In genomic region chr1:165224504-165224903, GRCh38 we compare ENCODE assay signal across 27 cellular contexts.
"Had no signal": no experiment of that assay in that cellular context is flagged by ENCODE, and none has a peak within 500 bp of the region (broad histone marks: within the 10 kb centered on the region; RNA-seq: fewer than 3 reads in every experiment).

No MANE protein-coding gene starts in this region.

- H3K27me3 ChIP-seq: colonic mucosa, gastrocnemius medialis, heart left ventricle had no signal

- H3K27ac ChIP-seq: colonic mucosa, coronary artery, dorsolateral prefrontal cortex, epithelial cell of prostate, esophagus muscularis mucosa, esophagus squamous epithelium, foreskin keratinocyte, gastrocnemius medialis, gastroesophageal sphincter, heart left ventricle, heart right ventricle had no signal

- ATAC-seq: effector memory CD8-positive, alpha-beta T cell; esophagus mucosa; foreskin keratinocyte; gastrocnemius medialis; gastroesophageal sphincter; heart left ventricle had no signal

- FAIRE-seq: colon, endometrium, endothelial cell of umbilical vein, frontal cortex had no signal

- H3K4me3 ChIP-seq: colonic mucosa, coronary artery, dorsolateral prefrontal cortex, esophagus muscularis mucosa, esophagus squamous epithelium, gastrocnemius medialis, gastroesophageal sphincter, heart left ventricle, heart right ventricle had no signal

- H3K4me1 ChIP-seq: colonic mucosa, esophagus muscularis mucosa, foreskin keratinocyte, gastrocnemius medialis, gastroesophageal sphincter, heart right ventricle had no signal

- H3K36me3 ChIP-seq: colonic mucosa, esophagus muscularis mucosa, esophagus squamous epithelium, gastrocnemius medialis, gastroesophageal sphincter, heart left ventricle, heart right ventricle had no signal

- DNase-seq: colonic mucosa; cortex of kidney; dermis blood vessel endothelial cell; dorsolateral prefrontal cortex; effector CD4-positive, alpha-beta T cell; effector CD8-positive, alpha-beta T cell; effector memory CD4-positive, alpha-beta T cell; effector memory CD8-positive, alpha-beta T cell; endodermal cell; erythroblast; esophagus squamous epithelium; foreskin fibroblast; foreskin keratinocyte; foreskin melanocyte; gastrocnemius medialis; glutamatergic neuron; heart left ventricle; heart right ventricle had no signal

- H3K9me3 ChIP-seq: colonic mucosa, esophagus muscularis mucosa, esophagus squamous epithelium, gastrocnemius medialis, gastroesophageal sphincter, heart left ventricle, heart right ventricle had no signal
